Comparison of ENCODE assay signal across 11 cellular contexts in the genomic region with DNA sequence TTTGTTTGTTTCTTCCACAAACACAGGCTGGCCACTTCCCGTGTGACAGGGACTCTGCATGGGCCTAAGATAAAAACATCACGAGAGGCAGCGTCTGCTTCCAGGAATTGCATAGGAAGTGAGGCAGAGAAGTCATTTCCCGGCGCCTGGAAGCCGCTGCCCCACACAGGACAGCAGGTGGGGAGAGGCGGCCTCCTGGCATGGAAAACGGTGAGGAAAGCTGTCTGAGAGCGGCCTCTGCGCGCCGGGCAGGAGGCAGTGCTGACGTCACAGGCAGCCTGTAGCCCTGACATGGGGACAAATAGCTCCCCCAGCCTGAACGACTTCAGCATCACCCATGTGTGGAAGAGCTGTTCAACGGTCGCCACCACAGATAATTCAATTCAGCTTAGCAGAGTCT.
A peak's percentile ranks its signal among the peaks of the same experiment; 100 is the strongest.
DNase-seq lines count a peak whose midpoint lies in the region; ATAC-seq and TF ChIP-seq lines count a peak whose summit lies in the region.
"Had no signal": no experiment of that assay in that cellular context is flagged by ENCODE, and none has a peak within 500 bp of the region (broad histone marks: within the 10 kb centered on the region; RNA-seq: fewer than 3 reads in every experiment).

No MANE protein-coding gene starts in this region.

- no CpG with 5 or more reads among the region's 16 CpGs for WGBS in trophoblast cell (ENCODE audit: extremely low coverage, insufficient coverage, insufficient read length)

- DNase-seq in GM23338 (ENCODE audit: low spot score): peak; percentile 22
- DNase-seq in WERI-Rb-1: peak; percentile 81
- DNase-seq in left ventricle myocardium inferior: peak; percentile 75
- peak in 1 of 2 donors; percentile 28 for DNase-seq in trophoblast cell
- DNase-seq in nephron progenitor cell: no peak
- DNase-seq in GM10266 (ENCODE audit: extremely low spot score): no peak
- DNase-seq in NCI-H128 (lab: John Stamatoyannopoulos, UW; ENCODE audit: unreplicated experiment): no peak
- DNase-seq: NK-92 treated with Interleukin-12 subunit alpha and Interleukin-12 subunit beta, amount 100 ng/mL, for 24 hours had no signal

- H3K27ac Mint-ChIP-seq in GM23338: no peak overlapping the region
- H3K27ac Mint-ChIP-seq in nephron progenitor cell: no peak overlapping the region
- H3K27ac Mint-ChIP-seq: activated T-helper 17 cell treated with anti-CD3 and anti-CD28 coated beads, Interleukin-2, amount 50 U/mL, for 72 hours had no signal

- H2BK120ac ChIP-seq in trophoblast cell (ENCODE audit: insufficient read depth, low read length, poor library complexity): peak overlapping the region; percentile 21

- H3K9me3 Mint-ChIP-seq in GM23338 (no peaks in the 10 kb centered on the region), nephron progenitor cell (no peaks in the 10 kb centered on the region)
- H3K9me3 Mint-ChIP-seq: activated T-helper 17 cell treated with anti-CD3 and anti-CD28 coated beads, Interleukin-2, amount 50 U/mL, for 72 hours had no signal

- no peak overlapping the region for H2AFZ ChIP-seq in GM23338
- H2AFZ ChIP-seq in trophoblast cell (ENCODE audit: insufficient read depth, low read length, poor library complexity): no peak overlapping the region

- H4K8ac ChIP-seq in trophoblast cell (ENCODE audit: low read depth, low read length): peak overlapping the region; percentile 37

- H3K36me3 Mint-ChIP-seq in GM23338 (ENCODE audit: low read depth) (peaks cover 4% of the 10 kb centered on the region; the same call in 2 of the 3 replicates), nephron progenitor cell (ENCODE audit: low read depth) (no peaks in the 10 kb centered on the region)

- H3K27me3 Mint-ChIP-seq in GM23338 (ENCODE audit: insufficient read depth, low read depth, poor library complexity): peaks cover 3% of the 10 kb centered on the region
- peaks cover 4% of the 10 kb centered on the region for H3K27me3 Mint-ChIP-seq in nephron progenitor cell (ENCODE audit: low read depth, poor library complexity)

- H3K79me2 ChIP-seq in GM23338 (replicated peaks; ENCODE audit: insufficient read depth) (no peaks in the 10 kb centered on the region), trophoblast cell (ENCODE audit: control insufficient read depth, insufficient read depth, low read length, poor library complexity) (no peaks in the 10 kb centered on the region)

- H3K14ac ChIP-seq in trophoblast cell (ENCODE audit: low read length): peak overlapping the region; percentile 36

- H3K9me2 ChIP-seq in GM23338 (ENCODE audit: insufficient read depth): no peaks in the 10 kb centered on the region

- peak overlapping the region; percentile 96 for H3K27ac ChIP-seq in GM23338 (ENCODE audit: low read depth)
- H3K27ac ChIP-seq in WERI-Rb-1: peak overlapping the region; percentile 16; the same call in 1 of the 2 replicates
- H3K27ac ChIP-seq in left ventricle myocardium inferior (replicated peaks): peak overlapping the region; percentile 70
- peak overlapping the region; percentile 3 for H3K27ac ChIP-seq in trophoblast cell (ENCODE audit: low read depth, low read length)

- H2BK12ac ChIP-seq in trophoblast cell (ENCODE audit: low read length): peak overlapping the region; percentile 65

- no peak overlapping the region for H3K4me3 Mint-ChIP-seq in GM23338
- H3K4me3 Mint-ChIP-seq in nephron progenitor cell: no peak overlapping the region
- H3K4me3 Mint-ChIP-seq: activated T-helper 17 cell treated with anti-CD3 and anti-CD28 coated beads, Interleukin-2, amount 50 U/mL, for 72 hours had no signal

- H3K4me1 Mint-ChIP-seq in GM23338 (no peaks in the 10 kb centered on the region; the same call in 1 of the 3 replicates), nephron progenitor cell (peaks cover 12% of the 10 kb centered on the region)
- H3K4me1 Mint-ChIP-seq: activated T-helper 17 cell treated with anti-CD3 and anti-CD28 coated beads, Interleukin-2, amount 50 U/mL, for 72 hours had no signal

- H3K4me1 ChIP-seq in GM23338 (ENCODE audit: insufficient read depth): peaks cover 13% of the 10 kb centered on the region
- H3K4me1 ChIP-seq in left ventricle myocardium inferior: peaks cover 49% of the 10 kb centered on the region
- H3K4me1 ChIP-seq in trophoblast cell (ENCODE audit: control insufficient read depth in 1 of 2, insufficient read depth in 2 of 2, low read length in 2 of 2): peaks cover 18 to 21% of the 10 kb centered on the region in 2 experiments

- H3K9ac ChIP-seq in trophoblast cell (ENCODE audit: low read length): no peak overlapping the region

- H3K36me3 ChIP-seq in GM23338 (ENCODE audit: insufficient read depth) (no peaks in the 10 kb centered on the region), WERI-Rb-1 (no peaks in the 10 kb centered on the region), left ventricle myocardium inferior (no peaks in the 10 kb centered on the region), trophoblast cell (ENCODE audit: control insufficient read depth in 1 of 2, insufficient read depth in 2 of 2, low read length in 2 of 2) (no peaks in the 10 kb centered on the region)

- H2AK5ac ChIP-seq in trophoblast cell (ENCODE audit: low read length): peak overlapping the region; percentile 64

- H4K12ac ChIP-seq in trophoblast cell (ENCODE audit: low read depth, low read length): no peak overlapping the region

- peaks cover 5% of the 10 kb centered on the region for H3K79me1 ChIP-seq in trophoblast cell (ENCODE audit: low read length)

- peak overlapping the region; percentile 67 for H4K91ac ChIP-seq in trophoblast cell (ENCODE audit: low read depth, low read length)

- H3K4me3 ChIP-seq in GM23338 (no peak overlapping the region), WERI-Rb-1 (ENCODE audit: low read depth, low read length) (no peak overlapping the region), left ventricle myocardium inferior (peak overlapping the region; percentile 8), trophoblast cell (ENCODE audit: low read depth, low read length) (no peak overlapping the region)

- ATAC-seq in GM23338 (peak; percentile 36), GM18909 (IDR thresholded peaks at IDR 0.05; ENCODE audit: poor library complexity, unreplicated experiment) (no peak)
- ATAC-seq: activated T-helper 17 cell treated with anti-CD3 and anti-CD28 coated beads, Interleukin-2, amount 50 U/mL, for 72 hours; left colon had no signal

- no peak overlapping the region for H3K23ac ChIP-seq in trophoblast cell (ENCODE audit: low read length)

- H3K4me2 ChIP-seq in GM23338 (0 out of 2 replicates have a peak overlapping the region, but pooled peaks have one; percentile 35), trophoblast cell (ENCODE audit: low read length) (no peak overlapping the region)

- peak overlapping the region; percentile 16 for H3K18ac ChIP-seq in trophoblast cell (ENCODE audit: low read length)

- peaks cover 15% of the 10 kb centered on the region; the same call in 1 of the 2 replicates for H3F3A ChIP-seq in GM23338 (replicated peaks; ENCODE audit: low read depth)

- TF ChIP-seq CTCF in GM23338 (conservative IDR thresholded peaks at IDR 0.05; ENCODE audit: low read depth in 2 of 2) (no peak), WERI-Rb-1 (IDR thresholded peaks at IDR 0.05; ENCODE audit: low read depth, low read length) (no peak), left ventricle myocardium inferior (IDR thresholded peaks at IDR 0.05; ENCODE audit: borderline replicate concordance) (no peak), nephron progenitor cell (IDR thresholded peaks at IDR 0.05) (no peak), GM10266 (IDR thresholded peaks at IDR 0.05; ENCODE audit: control insufficient read depth, insufficient read depth, low read depth, missing control alignments) (no peak)

- H2BK5ac ChIP-seq in trophoblast cell (ENCODE audit: low read depth, low read length, poor library complexity): peak overlapping the region; percentile 32

- no peak overlapping the region for H3K4ac ChIP-seq in trophoblast cell (ENCODE audit: low read depth, low read length)

- no peaks in the 10 kb centered on the region for H4K20me1 ChIP-seq in GM23338 (replicated peaks; ENCODE audit: insufficient read depth)

- intact Hi-C loops in left ventricle myocardium inferior (cut with micrococcal nuclease): no loop called here

- H3K9me3 ChIP-seq in WERI-Rb-1 (ENCODE audit: severe bottlenecking): no peaks in the 10 kb centered on the region
- no peaks in the 10 kb centered on the region for H3K9me3 ChIP-seq in left ventricle myocardium inferior (replicated peaks)
- peaks cover 1% of the 10 kb centered on the region for H3K9me3 ChIP-seq in trophoblast cell (ENCODE audit: insufficient read depth, low read depth, low read length)

- H3K27me3 ChIP-seq in GM23338 (ENCODE audit: insufficient read depth): no peaks in the 10 kb centered on the region
- no peaks in the 10 kb centered on the region for H3K27me3 ChIP-seq in WERI-Rb-1 (ENCODE audit: insufficient read depth, low read depth, severe bottlenecking)
- H3K27me3 ChIP-seq in left ventricle myocardium inferior (ENCODE audit: low read depth): peaks cover 25% of the 10 kb centered on the region
- no peaks in the 10 kb centered on the region for H3K27me3 ChIP-seq in trophoblast cell (ENCODE audit: insufficient read depth, low read length)

TF ChIP-seq in GM23338, 12 proteins besides CTCF, POLR2A, EP300 and RAD21:
- TF ChIP-seq CREB1 (CRISPR knock-in tag; IDR thresholded peaks at IDR 0.05; ENCODE audit: low read depth) (peak; percentile 64), REST (IDR thresholded peaks at IDR 0.05; ENCODE audit: unreplicated experiment) (no peak)

Comparison
In these comparisons a context has a peak if more than half of its experiments do, and no peak if none do; other contexts are left out.
1. DNase-seq: peak in GM23338 (single experiment), WERI-Rb-1 (single experiment) and left ventricle myocardium inferior (single experiment); none in nephron progenitor cell (single experiment), GM10266 (single experiment) and NCI-H128 (single experiment).
2. H3K27ac ChIP-seq: peak in every context shown above with its lines; median percentile 96 in GM23338; 70 in left ventricle myocardium inferior; 16 in WERI-Rb-1; 3 in trophoblast cell.